In the genomic region with DNA sequence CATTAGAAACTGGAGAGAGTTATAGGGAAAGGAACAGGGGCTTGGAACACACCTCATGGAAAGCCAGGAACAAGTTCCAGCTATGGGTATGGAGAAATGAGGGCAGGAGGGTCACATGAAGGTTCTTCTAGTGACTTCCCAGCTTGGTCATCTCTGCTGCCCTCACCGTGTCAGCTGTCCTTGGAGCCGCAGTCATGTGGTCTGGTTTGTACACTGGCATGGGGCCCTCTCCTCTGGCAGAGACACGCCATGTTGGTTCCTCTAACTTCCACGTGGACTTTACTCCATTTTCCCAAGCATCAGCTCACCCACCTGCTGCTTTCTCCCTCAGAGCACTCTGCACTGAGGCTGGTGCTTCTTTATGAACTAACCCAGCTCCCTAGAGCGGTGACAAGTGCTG, we compare ENCODE assay signal across 16 cellular contexts. TPM values are rescaled to one million over a fixed set of nuclear protein-coding genes. Genes with fewer than 3 reads are reported as not detected.
DNase-seq lines count a peak whose midpoint lies in the region; ATAC-seq and TF ChIP-seq lines count a peak whose summit lies in the region.
"Had no signal": no experiment of that assay in that cellular context is flagged by ENCODE, and none has a peak within 500 bp of the region (broad histone marks: within the 10 kb centered on the region; RNA-seq: fewer than 3 reads in every experiment).

No MANE protein-coding gene starts in this region.

- DNase-seq in ascending aorta (ENCODE audit: low spot score in 2 of 2) (no peak), left lobe of liver (ENCODE audit: low spot score) (peak; percentile 78), psoas muscle (no peak), nucleus accumbens (lab: John Stamatoyannopoulos, UW) (no peak), activated gamma-delta T cell (lab: John Stamatoyannopoulos, UW) (no peak)
- DNase-seq: Caco-2; CD8-positive, alpha-beta T cell; DND-41; GF-D8; HCEC 1CT had no signal

- no peaks in the 10 kb centered on the region for H3K9me3 Mint-ChIP-seq in activated T-helper 17 cell treated with anti-CD3 and anti-CD28 coated beads, Interleukin-2, amount 50 U/mL, for 72 hours
- H3K9me3 Mint-ChIP-seq: CD14-positive monocyte; CD8-positive, alpha-beta T cell; IgD-negative memory B cell had no signal

- no peaks in the 10 kb centered on the region for H3K27me3 Mint-ChIP-seq in activated T-helper 17 cell treated with anti-CD3 and anti-CD28 coated beads, Interleukin-2, amount 50 U/mL, for 72 hours
- H3K27me3 Mint-ChIP-seq: IgD-negative memory B cell had no signal

- H3K27ac ChIP-seq in ascending aorta (peak overlapping the region; percentile 83 to 84), psoas muscle (peak overlapping the region; percentile 30)
- H3K27ac ChIP-seq: A549 had no signal

- H3K36me3 Mint-ChIP-seq in activated T-helper 17 cell treated with anti-CD3 and anti-CD28 coated beads, Interleukin-2, amount 50 U/mL, for 72 hours (ENCODE audit: low read depth), result peaks cover 62% of the 10 kb centered on the region

- H3K4me1 ChIP-seq in ascending aorta (peaks cover 17 to 29% of the 10 kb centered on the region in 2 donors), psoas muscle (peaks cover 33% of the 10 kb centered on the region)
- H3K4me1 ChIP-seq: Caco-2 had no signal

- ATAC-seq in left lobe of liver, result peak; percentile 63
- peak; percentile 29 to 62 (median 46) for ATAC-seq in psoas muscle
- no peak for ATAC-seq in activated T-helper 17 cell treated with anti-CD3 and anti-CD28 coated beads, Interleukin-2, amount 50 U/mL, for 72 hours (replicated peaks)
- ATAC-seq: A549; CD8-positive, alpha-beta T cell had no signal

- H3K27me3 ChIP-seq in ascending aorta (no peaks in the 10 kb centered on the region), psoas muscle (ENCODE audit: insufficient read depth in 3 of 3, low read length in 2 of 3) (no peaks in the 10 kb centered on the region)

- H3K4me3 ChIP-seq in ascending aorta (no peak overlapping the region), psoas muscle (no peak overlapping the region)
- H3K4me3 ChIP-seq: A549 had no signal

- H3K27ac Mint-ChIP-seq in activated T-helper 17 cell treated with anti-CD3 and anti-CD28 coated beads, Interleukin-2, amount 50 U/mL, for 72 hours, result no peak overlapping the region
- H3K27ac Mint-ChIP-seq: CD8-positive, alpha-beta T cell; IgD-negative memory B cell had no signal

- intact Hi-C loops in ascending aorta (cut with DNase I), result no loop called here
- intact Hi-C loops in psoas muscle (cut with DNase I), result no loop called here

- TF ChIP-seq CTCF in ascending aorta (IDR thresholded peaks at IDR 0.05) (no peak), psoas muscle (IDR thresholded peaks at IDR 0.05) (no peak)

- H3K4me3 Mint-ChIP-seq in activated T-helper 17 cell treated with anti-CD3 and anti-CD28 coated beads, Interleukin-2, amount 50 U/mL, for 72 hours, result no peak overlapping the region
- H3K4me3 Mint-ChIP-seq: CD14-positive monocyte; CD8-positive, alpha-beta T cell; IgD-negative memory B cell had no signal

- 53 to 75% (median 56%) methylated on average over 5 of the region's 5 CpGs for WGBS in psoas muscle, 3 donors

- H3K36me3 ChIP-seq in ascending aorta (peaks cover 0 to 4% of the 10 kb centered on the region in 2 donors), psoas muscle (ENCODE audit: insufficient read depth in 1 of 2, low read depth in 1 of 2) (peaks cover 0 to 24% of the 10 kb centered on the region in 2 donors)

- no peaks in the 10 kb centered on the region for H3K4me1 Mint-ChIP-seq in activated T-helper 17 cell treated with anti-CD3 and anti-CD28 coated beads, Interleukin-2, amount 50 U/mL, for 72 hours
- H3K4me1 Mint-ChIP-seq: CD14-positive monocyte had no signal

- H3K9me3 ChIP-seq in ascending aorta, result no peaks in the 10 kb centered on the region
- no peaks in the 10 kb centered on the region for H3K9me3 ChIP-seq in psoas muscle
- H3K9me3 ChIP-seq: A549, Caco-2 had no signal

RNA-seq across cellular contexts. Expression of gene MPG, which starts 26.3 kb away (rescaled TPM):
- total RNA-seq in ascending aorta (406 TPM), left lobe of liver (28.0 TPM), psoas muscle (10 to 100 TPM; 23.0 to 43.1 (median 37.8) TPM)
- 10 to 100 TPM; 53.8 to 68.1 (median 57.7) TPM for polyA plus RNA-seq in psoas muscle
- total RNA-seq in activated T-helper 17 cell treated with anti-CD3 and anti-CD28 coated beads, Interleukin-2, amount 50 U/mL, for 72 hours, result 10 to 100 TPM; 45.6 to 51.9 TPM

RNA-seq across cellular contexts. Expression of gene RHBDF1, which starts 31.9 kb away (rescaled TPM):
- total RNA-seq in ascending aorta (146 TPM), left lobe of liver (5.8 TPM), psoas muscle (10 to 100 TPM in 3 of 4 donors, 1 to 10 TPM in 1; 9.0 to 24.8 (median 20.8) TPM)
- polyA plus RNA-seq in psoas muscle, result 10 to 100 TPM; 11.4 to 22.2 (median 15.3) TPM
- under 1 TPM in 1 of 2 donors, not detected in 1; 0.24 TPM for total RNA-seq in activated T-helper 17 cell treated with anti-CD3 and anti-CD28 coated beads, Interleukin-2, amount 50 U/mL, for 72 hours
- polyA plus RNA-seq: CD14-positive monocyte, IgD-negative memory B cell had no signal

RNA-seq across cellular contexts. Expression of gene NPRL3, which starts 34.1 kb away (rescaled TPM):
- total RNA-seq in ascending aorta (24.9 TPM), left lobe of liver (14.9 TPM), psoas muscle (10 to 100 TPM; 21.2 to 31.2 (median 30.3) TPM)
- polyA plus RNA-seq in psoas muscle, result 10 to 100 TPM; 13.9 to 23.7 (median 22.1) TPM
- total RNA-seq in activated T-helper 17 cell treated with anti-CD3 and anti-CD28 coated beads, Interleukin-2, amount 50 U/mL, for 72 hours, result 10 to 100 TPM; 33.7 to 48.3 TPM

RNA-seq across cellular contexts. Expression of gene HBZ, which starts 48.1 kb away (rescaled TPM):
- total RNA-seq in ascending aorta (not detected), left lobe of liver (0.81 TPM), psoas muscle (not detected)
- under 1 TPM; 0.05 to 0.12 (median 0.11) TPM for polyA plus RNA-seq in psoas muscle
- total RNA-seq in activated T-helper 17 cell treated with anti-CD3 and anti-CD28 coated beads, Interleukin-2, amount 50 U/mL, for 72 hours, result not detected
- total RNA-seq: Caco-2; CD8-positive, alpha-beta T cell; H4 had no signal
- polyA plus RNA-seq: A549, BJ, CD14-positive monocyte, IgD-negative memory B cell had no signal

RNA-seq across cellular contexts. Expression of gene SNRNP25, which starts 50.7 kb away (rescaled TPM):
- not detected for total RNA-seq in ascending aorta
- 16.0 TPM for total RNA-seq in left lobe of liver
- total RNA-seq in psoas muscle, result 10 to 100 TPM; 40.0 to 62.0 (median 48.9) TPM
- polyA plus RNA-seq in psoas muscle, result 10 to 100 TPM; 65.3 to 82.2 (median 70.5) TPM
- total RNA-seq in activated T-helper 17 cell treated with anti-CD3 and anti-CD28 coated beads, Interleukin-2, amount 50 U/mL, for 72 hours, result 10 to 100 TPM; 34.4 to 60.3 TPM
